Comparison of ENCODE assay signal across 12 cellular contexts in genomic region chr14:38522724-38523123, GRCh38.
"Had no signal": no experiment of that assay in that cellular context is flagged by ENCODE, and none has a peak within 500 bp of the region (broad histone marks: within the 10 kb centered on the region; RNA-seq: fewer than 3 reads in every experiment).

No MANE protein-coding gene starts in this region.

- H3K27me3 Mint-ChIP-seq: activated naive CD4-positive, alpha-beta T cell treated with anti-CD3 and anti-CD28 coated beads, Interleukin-2, amount 10 ng/mL, durations not matched to agents 7 days and 5 days; natural killer cell treated with Interleukin-12 subunit alpha and Interleukin-12 subunit beta and Interleukin-15 and Interleukin-18, amount 100 ng/mL, for 72 hours; stimulated activated memory B cell treated with anti-CD40 and anti-IgM and Interleukin-4, amounts not matched to agents 10 μg/mL and 1 μg/mL and 100 μg/mL, for 72 hours had no signal

- DNase-seq: activated CD4-positive, CD25-positive, alpha-beta regulatory T cell treated with anti-CD3 and anti-CD28 coated beads, Interleukin-2, amount 50 U/mL, for 72 hours; activated naive CD4-positive, alpha-beta T cell treated with anti-CD3 and anti-CD28 coated beads, Interleukin-2, amount 10 ng/mL, durations not matched to agents 7 days and 5 days; dorsolateral prefrontal cortex; left ventricle myocardium inferior; tibial artery; uterus had no signal

- H3K4me2 ChIP-seq: hepatocyte had no signal

- H3K9me3 ChIP-seq: left ventricle myocardium inferior, tibial artery, uterus had no signal

- H3K4me3 ChIP-seq: cardiac muscle cell, dorsolateral prefrontal cortex, hepatocyte, left ventricle myocardium inferior, tibial artery, uterus had no signal

- H3K79me2 ChIP-seq: hepatocyte had no signal

- H2AFZ ChIP-seq: hepatocyte had no signal

- H3K27ac Mint-ChIP-seq: activated naive CD4-positive, alpha-beta T cell treated with anti-CD3 and anti-CD28 coated beads, Interleukin-2, amount 10 ng/mL, durations not matched to agents 7 days and 5 days; activated T-helper 2 cell treated with anti-CD3 and anti-CD28 coated beads, Interferon-gamma antibody, Interleukin-2, Interleukin-4, amounts not matched to agents 10 μg/mL and 5 μg/mL and 100 μg/mL, durations not matched to agents 14 hours and 24 hours and 36 hours; natural killer cell treated with Interleukin-12 subunit alpha and Interleukin-12 subunit beta and Interleukin-15 and Interleukin-18, amount 100 ng/mL, for 72 hours; stimulated activated memory B cell treated with anti-CD40 and anti-IgM and Interleukin-4, amounts not matched to agents 10 μg/mL and 1 μg/mL and 100 μg/mL, for 72 hours had no signal

- H3K27ac ChIP-seq: cardiac muscle cell, dorsolateral prefrontal cortex, hepatocyte, left ventricle myocardium inferior, tibial artery, uterus had no signal

- H3K4me1 ChIP-seq: left ventricle myocardium inferior, tibial artery, uterus had no signal

- ATAC-seq: esophagus mucosa; natural killer cell treated with Interleukin-12 subunit alpha and Interleukin-12 subunit beta and Interleukin-15 and Interleukin-18, amount 100 ng/mL, for 72 hours; stimulated activated memory B cell treated with anti-CD40 and anti-IgM and Interleukin-4, amounts not matched to agents 10 μg/mL and 1 μg/mL and 100 μg/mL, for 72 hours had no signal

- H3K36me3 Mint-ChIP-seq: activated naive CD4-positive, alpha-beta T cell treated with anti-CD3 and anti-CD28 coated beads, Interleukin-2, amount 10 ng/mL, durations not matched to agents 7 days and 5 days; natural killer cell treated with Interleukin-12 subunit alpha and Interleukin-12 subunit beta and Interleukin-15 and Interleukin-18, amount 100 ng/mL, for 72 hours; stimulated activated memory B cell treated with anti-CD40 and anti-IgM and Interleukin-4, amounts not matched to agents 10 μg/mL and 1 μg/mL and 100 μg/mL, for 72 hours had no signal

- H3K27me3 ChIP-seq: cardiac muscle cell, dorsolateral prefrontal cortex, hepatocyte, tibial artery, uterus had no signal

- H3K4me1 Mint-ChIP-seq: activated naive CD4-positive, alpha-beta T cell treated with anti-CD3 and anti-CD28 coated beads, Interleukin-2, amount 10 ng/mL, durations not matched to agents 7 days and 5 days; stimulated activated memory B cell treated with anti-CD40 and anti-IgM and Interleukin-4, amounts not matched to agents 10 μg/mL and 1 μg/mL and 100 μg/mL, for 72 hours had no signal

- H3K4me3 Mint-ChIP-seq: activated naive CD4-positive, alpha-beta T cell treated with anti-CD3 and anti-CD28 coated beads, Interleukin-2, amount 10 ng/mL, durations not matched to agents 7 days and 5 days; natural killer cell treated with Interleukin-12 subunit alpha and Interleukin-12 subunit beta and Interleukin-15 and Interleukin-18, amount 100 ng/mL, for 72 hours; stimulated activated memory B cell treated with anti-CD40 and anti-IgM and Interleukin-4, amounts not matched to agents 10 μg/mL and 1 μg/mL and 100 μg/mL, for 72 hours had no signal

- H3K9me3 Mint-ChIP-seq: activated naive CD4-positive, alpha-beta T cell treated with anti-CD3 and anti-CD28 coated beads, Interleukin-2, amount 10 ng/mL, durations not matched to agents 7 days and 5 days; activated T-helper 2 cell treated with anti-CD3 and anti-CD28 coated beads, Interferon-gamma antibody, Interleukin-2, Interleukin-4, amounts not matched to agents 10 μg/mL and 5 μg/mL and 100 μg/mL, durations not matched to agents 14 hours and 24 hours and 36 hours had no signal

- H3K36me3 ChIP-seq: cardiac muscle cell, left ventricle myocardium inferior, tibial artery, uterus had no signal
